In the genomic region with DNA sequence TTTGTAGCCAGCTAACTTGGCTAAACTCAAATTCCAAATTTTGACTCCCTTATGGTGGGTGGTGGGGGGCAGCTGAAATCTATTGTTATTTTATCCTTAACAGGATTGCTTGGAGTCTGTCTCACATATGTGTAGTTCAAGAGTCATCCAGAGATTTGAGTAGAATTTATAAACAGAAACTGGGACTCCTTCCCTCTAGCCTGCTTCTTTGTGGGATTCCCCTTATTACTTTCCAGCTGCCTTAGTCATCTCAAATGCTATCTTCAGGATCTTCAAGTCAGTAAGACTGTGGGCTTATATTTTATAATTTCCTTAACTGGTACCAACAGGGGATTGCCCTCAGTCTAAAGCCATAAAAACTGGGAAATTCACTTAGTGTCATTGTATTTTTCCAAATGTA, we compare ENCODE assay signal across 14 cellular contexts. TPM values are rescaled to one million over a fixed set of nuclear protein-coding genes. Genes with fewer than 3 reads are reported as not detected.
A peak's percentile ranks its signal among the peaks of the same experiment; 100 is the strongest.
DNase-seq lines count a peak whose midpoint lies in the region; ATAC-seq and TF ChIP-seq lines count a peak whose summit lies in the region.
"Had no signal": no experiment of that assay in that cellular context is flagged by ENCODE, and none has a peak within 500 bp of the region (broad histone marks: within the 10 kb centered on the region; RNA-seq: fewer than 3 reads in every experiment).

No MANE protein-coding gene starts in this region.

- TF ChIP-seq CTCF in SK-N-SH (IDR thresholded peaks at IDR 0.05) (no peak), fibroblast of mammary gland (conservative IDR thresholded peaks at IDR 0.05; ENCODE audit: control insufficient read depth, insufficient read depth, low read depth, low read length) (no peak), nephron progenitor cell (IDR thresholded peaks at IDR 0.05) (no peak), MM.1S (IDR thresholded peaks at IDR 0.05; ENCODE audit: low read length) (no peak)

- H2AFZ ChIP-seq in SK-N-SH (ENCODE audit: low read depth) = no peak overlapping the region
- H2AFZ ChIP-seq in MM.1S (ENCODE audit: low read length) = no peak overlapping the region

- H3K4me1 ChIP-seq in SK-N-SH (ENCODE audit: control insufficient read depth in 1 of 2, insufficient read depth in 2 of 2, low read depth in 1 of 2, low read length in 1 of 2) (no peaks in the 10 kb centered on the region), MM.1S (ENCODE audit: low read length) (no peaks in the 10 kb centered on the region)
- H3K4me1 ChIP-seq: prostate gland had no signal

- peaks cover 16% of the 10 kb centered on the region for H3F3A ChIP-seq in SK-N-SH (replicated peaks; ENCODE audit: insufficient read depth)
- no peaks in the 10 kb centered on the region; the same call in 1 of the 2 replicates for H3F3A ChIP-seq in MM.1S (ENCODE audit: insufficient read depth, low read length)

- peaks cover 55% of the 10 kb centered on the region for H3K36me3 Mint-ChIP-seq in nephron progenitor cell (ENCODE audit: low read depth)

- intact Hi-C loops in sciatic nerve (cut with DNase I) = no loop called here

- H3K36me3 ChIP-seq in SK-N-SH (replicated peaks in 1 of 2; ENCODE audit: control insufficient read depth in 1 of 2, insufficient read depth in 2 of 2, low read length in 1 of 2) = peaks cover 45 to 46% of the 10 kb centered on the region in 2 experiments
- peaks cover 12% of the 10 kb centered on the region; the same call in 1 of the 2 replicates for H3K36me3 ChIP-seq in MM.1S (replicated peaks; ENCODE audit: insufficient read depth, low read length)
- H3K36me3 ChIP-seq: prostate gland had no signal

- peak; percentile 28 for ATAC-seq in sciatic nerve
- ATAC-seq: CD8-positive, alpha-beta T cell had no signal

- H3K9me2 ChIP-seq in SK-N-SH = no peaks in the 10 kb centered on the region
- no peaks in the 10 kb centered on the region for H3K9me2 ChIP-seq in MM.1S (replicated peaks; ENCODE audit: insufficient read depth, low read length)

- H3K4me1 Mint-ChIP-seq in nephron progenitor cell = no peaks in the 10 kb centered on the region

- POLR2A ChIA-PET in SK-N-SH (lab: Yijun Ruan, JAX) = no interaction called here

- H3K9me3 ChIP-seq in SK-N-SH (no peaks in the 10 kb centered on the region), MM.1S (replicated peaks; ENCODE audit: insufficient read depth, low read length) (no peaks in the 10 kb centered on the region)
- H3K9me3 ChIP-seq: prostate gland had no signal

- H3K27ac ChIP-seq in SK-N-SH (ENCODE audit: low read depth in 2 of 2, low read length in 1 of 2) (peak overlapping the region in 1 of 2 experiments; percentile 54; a peak in 2 of 4 replicates), MM.1S (ENCODE audit: low read length) (no peak overlapping the region)
- H3K27ac ChIP-seq: prostate gland had no signal

- H3K9ac ChIP-seq in SK-N-SH (no peak overlapping the region), MM.1S (ENCODE audit: low read length) (no peak overlapping the region)

- H4K20me1 ChIP-seq in SK-N-SH (ENCODE audit: insufficient read depth) = no peaks in the 10 kb centered on the region
- H4K20me1 ChIP-seq in MM.1S (ENCODE audit: insufficient read depth, low read length) = no peaks in the 10 kb centered on the region

- H3K4me3 ChIP-seq in SK-N-SH (ENCODE audit: low read depth in 2 of 2, low read length in 1 of 2) = no peak overlapping the region
- H3K4me3 ChIP-seq in fibroblast of mammary gland (ENCODE audit: control insufficient read depth, low read depth, low read length) = no peak overlapping the region
- no peak overlapping the region for H3K4me3 ChIP-seq in MM.1S (ENCODE audit: low read length)
- H3K4me3 ChIP-seq: prostate gland had no signal

- H3K79me2 ChIP-seq in SK-N-SH (ENCODE audit: insufficient read depth) = no peaks in the 10 kb centered on the region
- 0 out of 2 replicates have a peak, but pooled peaks cover 8% of the 10 kb centered on the region for H3K79me2 ChIP-seq in MM.1S (ENCODE audit: low read length)

- no peak overlapping the region for H3K4me3 Mint-ChIP-seq in nephron progenitor cell
- H3K4me3 Mint-ChIP-seq: CD8-positive, alpha-beta T cell had no signal

- CTCF ChIA-PET in SK-N-SH (lab: Yijun Ruan, JAX) = interaction anchor here (1.8 to 2.9 kb wide), 2 partner anchors 19 to 27 kb away, joined by 4 to 11 read pairs; no protein-coding TSS in a partner anchor

- no peak for TF ChIP-seq RAD21 in SK-N-SH (IDR thresholded peaks at IDR 0.05; ENCODE audit: low read length)

- H3K9me3 Mint-ChIP-seq in nephron progenitor cell = peaks cover 3% of the 10 kb centered on the region

- H3K27me3 ChIP-seq in SK-N-SH (ENCODE audit: insufficient read depth) (no peaks in the 10 kb centered on the region), MM.1S (replicated peaks; ENCODE audit: insufficient read depth, low read length) (no peaks in the 10 kb centered on the region)

- DNase-seq in EH (ENCODE audit: low read depth) = peak; percentile 88
- no peak for DNase-seq in SK-N-SH
- DNase-seq in fibroblast of mammary gland (ENCODE audit: low read depth) = peak; percentile 88
- no peak for DNase-seq in sciatic nerve (ENCODE audit: low spot score)
- DNase-seq in T-helper 9 cell = no peak
- DNase-seq in nephron progenitor cell = no peak
- DNase-seq in DMS 273 treated with DMSO at 0.1 percent for 48 hours (lab: John Stamatoyannopoulos, UW) = no peak
- no peak for DNase-seq in MM.1S
- DNase-seq: CD8-positive, alpha-beta T cell; KBM-7; NCI-H2029 treated with DMSO at 0.1 percent for 48 hours; NK-92 treated with Interleukin-12 subunit alpha and Interleukin-12 subunit beta, amount 100 ng/mL, for 24 hours; stimulated activated CD4-positive, alpha-beta T cell treated with anti-CD3 and anti-CD28 coated beads, Interleukin-4, amount 100 ng/mL, for 4 hours had no signal

- TF ChIP-seq EP300 in SK-N-SH (IDR thresholded peaks at IDR 0.05; ENCODE audit: borderline replicate concordance in 1 of 2, low read depth in 1 of 2, low read length in 1 of 2) = 0 out of 4 replicates have a peak, but pooled peaks of 1 of the 2 experiments have one; percentile 14

- no peak overlapping the region for H3K27ac Mint-ChIP-seq in nephron progenitor cell
- H3K27ac Mint-ChIP-seq: CD8-positive, alpha-beta T cell had no signal

- H3K4me2 ChIP-seq in SK-N-SH (peak overlapping the region; percentile 5; the same call in 1 of the 2 replicates), MM.1S (ENCODE audit: low read depth, low read length) (no peak overlapping the region)

- H3K27me3 Mint-ChIP-seq in nephron progenitor cell (ENCODE audit: low read depth, poor library complexity) = no peaks in the 10 kb centered on the region

TF ChIP-seq in SK-N-SH, 30 proteins besides CTCF, POLR2A, EP300 and RAD21:
- TF ChIP-seq, protein P1, sequence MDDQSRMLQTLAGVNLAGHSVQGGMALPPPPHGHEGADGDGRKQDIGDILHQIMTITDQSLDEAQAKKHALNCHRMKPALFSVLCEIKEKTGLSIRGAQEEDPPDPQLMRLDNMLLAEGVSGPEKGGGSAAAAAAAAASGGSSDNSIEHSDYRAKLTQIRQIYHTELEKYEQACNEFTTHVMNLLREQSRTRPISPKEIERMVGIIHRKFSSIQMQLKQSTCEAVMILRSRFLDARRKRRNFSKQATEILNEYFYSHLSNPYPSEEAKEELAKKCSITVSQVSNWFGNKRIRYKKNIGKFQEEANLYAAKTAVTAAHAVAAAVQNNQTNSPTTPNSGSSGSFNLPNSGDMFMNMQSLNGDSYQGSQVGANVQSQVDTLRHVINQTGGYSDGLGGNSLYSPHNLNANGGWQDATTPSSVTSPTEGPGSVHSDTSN (IDR thresholded peaks at IDR 0.05) = peak; percentile 25; the same call in 1 of the 2 replicates
- TF ChIP-seq JUND (IDR thresholded peaks at IDR 0.05) (no peak), CHD2 (IDR thresholded peaks at IDR 0.05; ENCODE audit: low read length, partially characterized antibody) (no peak), NRF1 (IDR thresholded peaks at IDR 0.05; ENCODE audit: low read depth, low read length) (no peak), RXRA (IDR thresholded peaks at IDR 0.05; ENCODE audit: borderline replicate concordance, low read depth) (no peak), EZH2phosphoT487 (IDR thresholded peaks at IDR 0.05; ENCODE audit: borderline replicate concordance, low read depth) (no peak)
- TF ChIP-seq, protein P2, sequence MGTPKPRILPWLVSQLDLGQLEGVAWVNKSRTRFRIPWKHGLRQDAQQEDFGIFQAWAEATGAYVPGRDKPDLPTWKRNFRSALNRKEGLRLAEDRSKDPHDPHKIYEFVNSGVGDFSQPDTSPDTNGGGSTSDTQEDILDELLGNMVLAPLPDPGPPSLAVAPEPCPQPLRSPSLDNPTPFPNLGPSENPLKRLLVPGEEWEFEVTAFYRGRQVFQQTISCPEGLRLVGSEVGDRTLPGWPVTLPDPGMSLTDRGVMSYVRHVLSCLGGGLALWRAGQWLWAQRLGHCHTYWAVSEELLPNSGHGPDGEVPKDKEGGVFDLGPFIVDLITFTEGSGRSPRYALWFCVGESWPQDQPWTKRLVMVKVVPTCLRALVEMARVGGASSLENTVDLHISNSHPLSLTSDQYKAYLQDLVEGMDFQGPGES (IDR thresholded peaks at IDR 0.05; ENCODE audit: low read depth, low read length) = no peak
- TF ChIP-seq, protein P3, sequence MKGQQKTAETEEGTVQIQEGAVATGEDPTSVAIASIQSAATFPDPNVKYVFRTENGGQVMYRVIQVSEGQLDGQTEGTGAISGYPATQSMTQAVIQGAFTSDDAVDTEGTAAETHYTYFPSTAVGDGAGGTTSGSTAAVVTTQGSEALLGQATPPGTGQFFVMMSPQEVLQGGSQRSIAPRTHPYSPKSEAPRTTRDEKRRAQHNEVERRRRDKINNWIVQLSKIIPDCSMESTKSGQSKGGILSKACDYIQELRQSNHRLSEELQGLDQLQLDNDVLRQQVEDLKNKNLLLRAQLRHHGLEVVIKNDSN (IDR thresholded peaks at IDR 0.05; ENCODE audit: borderline replicate concordance, low read depth) = no peak

RNA-seq across cellular contexts. Expression of a gene that starts 55.5 kb away (rescaled TPM):
- 21.9 and 29.0 TPM in 2 replicates for polyA plus RNA-seq in SK-N-SH (2012; rRNA removed)
- polyA plus RNA-seq in SK-N-SH (2012; cell fraction: cytosol; rRNA removed) = 22.5 and 23.0 TPM in 2 replicates
- polyA plus RNA-seq in SK-N-SH (2012; cell fraction: nucleus; rRNA removed) = 23.1 and 37.0 TPM in 2 replicates
- total RNA-seq in sciatic nerve = 38.1 TPM

Comparison
In these comparisons a context has a peak if more than half of its experiments do, and no peak if none do; other contexts are left out.
1. DNase-seq: peak in EH (single experiment) and fibroblast of mammary gland (single experiment); none in SK-N-SH (single experiment), sciatic nerve (single experiment), T-helper 9 cell (single experiment), nephron progenitor cell (single experiment), DMS 273 treated with DMSO at 0.1 percent for 48 hours (single experiment) and MM.1S (single experiment).